ENCODE assay signal across 18 cellular contexts in the genomic region with DNA sequence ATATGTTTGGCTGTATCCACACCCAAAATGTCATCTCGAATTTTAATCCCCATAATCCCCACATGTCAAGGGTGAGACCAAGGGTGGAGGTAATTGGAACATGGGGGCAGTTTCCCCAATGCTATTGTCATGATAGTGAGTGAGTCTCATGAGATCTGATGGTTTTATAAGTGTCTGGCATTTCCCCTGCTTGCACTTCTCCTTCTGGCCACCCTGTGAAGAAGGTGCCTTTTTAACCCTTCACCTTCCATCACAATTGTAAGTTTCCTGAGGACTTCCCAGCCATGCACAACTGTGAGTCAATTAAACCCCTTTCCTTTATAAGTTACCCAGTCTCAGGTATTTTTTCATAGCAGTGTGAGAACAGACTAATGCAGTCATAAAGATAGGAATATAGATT.
DNase-seq lines count a peak whose midpoint lies in the region; ATAC-seq, FAIRE-seq and TF ChIP-seq lines count a peak whose summit lies in the region.
"Had no signal": no experiment of that assay in that cellular context is flagged by ENCODE, and none has a peak within 500 bp of the region (broad histone marks: within the 10 kb centered on the region; RNA-seq: fewer than 3 reads in every experiment).

No MANE protein-coding gene starts in this region.

- 68% methylated on average over 1 of the region's 1 CpG; no CpG with 5 or more reads in 1 of the 2 experiments for WGBS in H1 (ENCODE audit: extremely low coverage in 1 of 2, insufficient coverage in 1 of 2, insufficient read length in 1 of 2, insufficient replicate concordance in 2 of 2, low coverage in 1 of 2, low lambda C conversion rate in 2 of 2, missing lambda C conversion rate in 1 of 2), 2 experiments
- no CpG with 5 or more reads among the region's 1 CpG for WGBS in mesendoderm (ENCODE audit: extremely low coverage, insufficient coverage, low lambda C conversion rate)

- H2BK12ac ChIP-seq in H1 (ENCODE audit: low read depth, low read length), result no peak overlapping the region

- no peak overlapping the region for H2BK20ac ChIP-seq in H1 (ENCODE audit: low read length)

- peak; percentile 86 for FAIRE-seq in H1 (lab: Jason Lieb, UNC)
- FAIRE-seq: A549, GM12878 had no signal

- H3K18ac ChIP-seq in H1 (ENCODE audit: extremely low read depth, low read length), result no peak overlapping the region; the same call in 1 of the 2 replicates
- no peak overlapping the region for H3K18ac ChIP-seq in mesendoderm (ENCODE audit: low read length)

- H3K56ac ChIP-seq in H1 (replicated peaks; ENCODE audit: insufficient read length, low read depth, low read length) (no peak overlapping the region), mesendoderm (ENCODE audit: low read length) (no peak overlapping the region)

- H2BK15ac ChIP-seq in H1 (ENCODE audit: low read length) (no peak overlapping the region), mesendoderm (replicated peaks; ENCODE audit: low read depth) (no peak overlapping the region)

- no peaks in the 10 kb centered on the region for H3K27me3 ChIP-seq in H1 (replicated peaks in 1 of 4; ENCODE audit: control insufficient read depth in 3 of 4, extremely low read depth in 1 of 4, insufficient read depth in 3 of 4, low read length in 3 of 4)
- no peaks in the 10 kb centered on the region for H3K27me3 ChIP-seq in mesendoderm (ENCODE audit: insufficient read depth, low read length, poor library complexity)
- H3K27me3 ChIP-seq: BLaER1 had no signal

- no peak overlapping the region for H2AK5ac ChIP-seq in H1 (ENCODE audit: low read depth, low read length)
- H2AK5ac ChIP-seq in mesendoderm (ENCODE audit: low read length), result no peak overlapping the region

- no peak for TF ChIP-seq EP300 in H1 (IDR thresholded peaks at IDR 0.05; ENCODE audit: borderline replicate concordance in 1 of 2, low read depth in 2 of 2, low read length in 2 of 2)

- no peak for TF ChIP-seq POLR2A in H1 (IDR thresholded peaks at IDR 0.05; ENCODE audit: control extremely low read depth in 1 of 2, low read depth in 2 of 2, low read length in 2 of 2)

- H2BK5ac ChIP-seq in H1 (ENCODE audit: low read depth, low read length) (no peak overlapping the region; the same call in 1 of the 2 replicates), mesendoderm (ENCODE audit: low read length) (no peak overlapping the region)

- CTCF ChIA-PET in H1 (lab: Charles Lee; ENCODE audit: partially characterized antibody), result interaction anchor here (0.9 to 2.0 kb wide), 3 partner anchors 9 to 214 kb away, joined by 3 to 5 read pairs (median 4); no protein-coding TSS in a partner anchor

- peak; percentile 10 for DNase-seq in DMS 273 (lab: John Stamatoyannopoulos, UW; ENCODE audit: unreplicated experiment)
- no peak for DNase-seq in DMS 273 treated with DMSO at 0.1 percent for 48 hours (lab: John Stamatoyannopoulos, UW)
- DNase-seq in NCI-H524 treated with DMSO at 0.1 percent for 48 hours (lab: John Stamatoyannopoulos, UW), result peak; percentile 18
- no peak for DNase-seq in H1 (ENCODE audit: low read depth in 1 of 2, low spot score in 2 of 2)
- DNase-seq in mesendoderm, result peak; percentile 10
- DNase-seq in putamen (ENCODE audit: low spot score), result no peak
- no peak for DNase-seq in activated gamma-delta T cell treated with Interleukin-2 at 50 U/mL for 16 hours
- DNase-seq: CD4-positive, alpha-beta memory T cell; DMS53; DND-41; EL; HCEC 1CT; HFFc6 had no signal

- H3K9me3 ChIP-seq in H1 (ENCODE audit: insufficient read depth in 2 of 2, low read depth in 1 of 2, low read length in 1 of 2), result no peaks in the 10 kb centered on the region
- H3K9me3 ChIP-seq: A549, BLaER1 had no signal

- H4K5ac ChIP-seq in H1 (ENCODE audit: insufficient read length, low read depth, low read length) (no peak overlapping the region), mesendoderm (ENCODE audit: low read length) (no peak overlapping the region)

- TF ChIP-seq CTCF in H1 (IDR thresholded peaks at IDR 0.05; ENCODE audit: control extremely low read depth in 1 of 3, insufficient read depth in 1 of 3, low read depth in 1 of 3, low read length in 3 of 3), result no peak

- no peak overlapping the region for H3K9ac ChIP-seq in H1 (replicated peaks in 1 of 4; ENCODE audit: extremely low read depth in 1 of 4, low read depth in 3 of 4, low read length in 3 of 4)
- no peak overlapping the region for H3K9ac ChIP-seq in mesendoderm (ENCODE audit: low read length)
- H3K9ac ChIP-seq: BLaER1 had no signal

- H2BK120ac ChIP-seq in H1 (replicated peaks; ENCODE audit: low read depth, low read length) (no peak overlapping the region), mesendoderm (ENCODE audit: low read depth, low read length) (no peak overlapping the region)

- no peak overlapping the region for H2AFZ ChIP-seq in H1 (ENCODE audit: low read length)

- H3K79me2 ChIP-seq in H1 (ENCODE audit: control insufficient read depth in 1 of 2, insufficient read depth in 2 of 2, low read length in 2 of 2) (no peaks in the 10 kb centered on the region), mesendoderm (ENCODE audit: control insufficient read depth, insufficient read depth, low read length) (no peaks in the 10 kb centered on the region)

- no peaks in the 10 kb centered on the region for H4K20me1 ChIP-seq in H1 (replicated peaks in 1 of 2; ENCODE audit: control insufficient read depth in 1 of 2, insufficient read depth in 2 of 2, low read length in 2 of 2)
- H4K20me1 ChIP-seq: BLaER1 had no signal

- peaks cover 1 to 26% (median 10%) of the 10 kb centered on the region in 4 experiments; a peak in 5 of 7 replicates for H3K4me1 ChIP-seq in H1 (replicated peaks in 1 of 4; ENCODE audit: control insufficient read depth in 3 of 4, insufficient read depth in 4 of 4, low read length in 3 of 4)
- no peaks in the 10 kb centered on the region for H3K4me1 ChIP-seq in mesendoderm (ENCODE audit: control insufficient read depth, low read depth, low read length)
- H3K4me1 ChIP-seq: A549, BLaER1 had no signal

- H3K4me3 ChIP-seq in H1 (ENCODE audit: extremely low read depth in 1 of 4, insufficient read depth in 2 of 4, low read depth in 3 of 4, low read length in 4 of 4) (no peak overlapping the region), mesendoderm (ENCODE audit: low read length) (no peak overlapping the region)
- H3K4me3 ChIP-seq: A549, BLaER1, GM12878 had no signal

- H3K36me3 ChIP-seq in H1 (ENCODE audit: control insufficient read depth in 2 of 4, insufficient read depth in 4 of 4, low read length in 3 of 4), result no peaks in the 10 kb centered on the region
- H3K36me3 ChIP-seq in mesendoderm (ENCODE audit: control insufficient read depth, insufficient read depth, low read length), result no peaks in the 10 kb centered on the region
- H3K36me3 ChIP-seq: BLaER1 had no signal

- H3K4me2 ChIP-seq in H1 (ENCODE audit: insufficient read depth in 1 of 2, low read depth in 2 of 2, low read length in 2 of 2), result no peak overlapping the region
- no peak overlapping the region for H3K4me2 ChIP-seq in mesendoderm (ENCODE audit: low read length)
- H3K4me2 ChIP-seq: A549, BLaER1 had no signal

- H3K23ac ChIP-seq in H1 (ENCODE audit: insufficient read length), result no peak overlapping the region
- H3K23ac ChIP-seq in mesendoderm (ENCODE audit: low read length), result no peak overlapping the region

- H4K8ac ChIP-seq in H1 (ENCODE audit: extremely low read depth, insufficient read depth, low read length) (no peak overlapping the region), mesendoderm (ENCODE audit: low read depth, low read length) (no peak overlapping the region)

- no peak overlapping the region for H3K14ac ChIP-seq in H1 (ENCODE audit: insufficient read length)

- no peak overlapping the region for H4K91ac ChIP-seq in H1 (replicated peaks; ENCODE audit: insufficient read length, low read length)

- no peaks in the 10 kb centered on the region for H3K79me1 ChIP-seq in H1 (ENCODE audit: low read depth, low read length)
- H3K79me1 ChIP-seq in mesendoderm (ENCODE audit: low read length), result no peaks in the 10 kb centered on the region

- POLR2A ChIA-PET in H1 (lab: Charles Lee; ENCODE audit: partially characterized antibody), result interaction anchor here (1.5 kb wide), 1 partner anchor 209 kb away, joined by 22 read pairs; no protein-coding TSS in a partner anchor

- H3K23me2 ChIP-seq in H1 (ENCODE audit: low read depth, low read length), result no peaks in the 10 kb centered on the region; the same call in 1 of the 2 replicates

- H3K4ac ChIP-seq in H1 (replicated peaks; ENCODE audit: insufficient read length, low read depth, low read length), result no peak overlapping the region
- H3K4ac ChIP-seq in mesendoderm (ENCODE audit: low read depth, low read length), result no peak overlapping the region

- no peak for ATAC-seq in HG02870 (IDR thresholded peaks at IDR 0.05; ENCODE audit: unreplicated experiment)
- ATAC-seq: A549, GM12878 had no signal

- no peak; a peak in 1 of 4 replicates for TF ChIP-seq RAD21 in H1 (IDR thresholded peaks at IDR 0.05 in 1 of 2, conservative IDR thresholded peaks at IDR 0.05 in 1 of 2; ENCODE audit: low read depth in 2 of 2, low read length in 2 of 2)

- no peak overlapping the region for H3K27ac ChIP-seq in H1 (ENCODE audit: low read depth, low read length)
- H3K27ac ChIP-seq in mesendoderm (ENCODE audit: low read depth, low read length), result no peak overlapping the region
- H3K27ac ChIP-seq: 22Rv1, A549, BLaER1 had no signal

TF ChIP-seq in H1, 55 proteins besides CTCF, POLR2A, EP300 and RAD21 (continues in another document):
- TF ChIP-seq CBX8 (IDR thresholded peaks at IDR 0.05; ENCODE audit: borderline replicate concordance, low read depth, low read length) (no peak), ATF3 (IDR thresholded peaks at IDR 0.05; ENCODE audit: insufficient read depth, low read depth, low read length) (no peak), KDM5A (IDR thresholded peaks at IDR 0.05; ENCODE audit: low read length) (no peak), KDM1A (IDR thresholded peaks at IDR 0.05; ENCODE audit: borderline replicate concordance, low read length) (no peak), SRF (IDR thresholded peaks at IDR 0.05; ENCODE audit: low read depth, low read length) (no peak), CEBPB (IDR thresholded peaks at IDR 0.05; ENCODE audit: low read depth, low read length) (no peak), BACH1 (IDR thresholded peaks at IDR 0.05; ENCODE audit: low read length) (no peak), NANOG (IDR thresholded peaks at IDR 0.05; ENCODE audit: insufficient read depth, low read depth, low read length, poor library complexity, severe bottlenecking) (no peak), CREB1 (IDR thresholded peaks at IDR 0.05) (no peak), RFX5 (IDR thresholded peaks at IDR 0.05; ENCODE audit: borderline replicate concordance, low read depth, low read length) (no peak)

Comparison
In these comparisons a context has a peak if more than half of its experiments do, and no peak if none do; other contexts are left out.
1. DNase-seq: peak in DMS 273 (single experiment), NCI-H524 treated with DMSO at 0.1 percent for 48 hours (single experiment) and mesendoderm (single experiment); none in DMS 273 treated with DMSO at 0.1 percent for 48 hours (single experiment), H1 (0 of 2), putamen (single experiment) and activated gamma-delta T cell treated with Interleukin-2 at 50 U/mL for 16 hours (single experiment).